Comparison of ENCODE assay signal across 1 cellular context in the genomic region with DNA sequence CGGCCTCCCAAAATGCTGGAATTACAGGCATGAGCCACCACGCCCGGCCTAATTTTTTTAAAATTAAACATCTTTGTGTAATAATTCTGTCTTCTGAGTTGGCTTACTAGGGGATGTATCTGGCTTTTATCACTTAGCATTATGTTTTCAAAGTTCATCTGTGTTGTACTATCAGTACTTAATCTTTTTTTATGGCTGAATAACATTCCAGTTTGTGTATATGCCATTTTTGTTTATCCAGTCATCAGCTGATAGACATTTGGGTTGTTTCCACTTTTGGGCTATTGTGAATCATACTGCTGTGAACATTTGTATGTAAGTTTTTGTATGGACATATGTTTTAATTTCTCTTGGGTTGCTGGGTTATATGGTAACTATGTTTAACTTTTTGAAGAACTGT.
A peak's percentile ranks its signal among the peaks of the same experiment; 100 is the strongest.
TF ChIP-seq lines count a peak whose summit lies in the region.

No MANE protein-coding gene starts in this region.

TF ChIP-seq in SK-N-SH, 30 proteins besides CTCF, POLR2A, EP300 and RAD21:
- TF ChIP-seq, protein P1, sequence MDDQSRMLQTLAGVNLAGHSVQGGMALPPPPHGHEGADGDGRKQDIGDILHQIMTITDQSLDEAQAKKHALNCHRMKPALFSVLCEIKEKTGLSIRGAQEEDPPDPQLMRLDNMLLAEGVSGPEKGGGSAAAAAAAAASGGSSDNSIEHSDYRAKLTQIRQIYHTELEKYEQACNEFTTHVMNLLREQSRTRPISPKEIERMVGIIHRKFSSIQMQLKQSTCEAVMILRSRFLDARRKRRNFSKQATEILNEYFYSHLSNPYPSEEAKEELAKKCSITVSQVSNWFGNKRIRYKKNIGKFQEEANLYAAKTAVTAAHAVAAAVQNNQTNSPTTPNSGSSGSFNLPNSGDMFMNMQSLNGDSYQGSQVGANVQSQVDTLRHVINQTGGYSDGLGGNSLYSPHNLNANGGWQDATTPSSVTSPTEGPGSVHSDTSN (IDR thresholded peaks at IDR 0.05), result peak; percentile 61
- TF ChIP-seq GATA2 (CRISPR knock-in tag; IDR thresholded peaks at IDR 0.05), result no peak
- peak; percentile 63 for TF ChIP-seq JUND (IDR thresholded peaks at IDR 0.05)
- no peak for TF ChIP-seq TEAD4 (IDR thresholded peaks at IDR 0.05; ENCODE audit: borderline replicate concordance, insufficient read depth)
- no peak for TF ChIP-seq TAF1 (IDR thresholded peaks at IDR 0.05; ENCODE audit: borderline replicate concordance, low read depth, low read length)
- no peak for TF ChIP-seq FOXM1 (IDR thresholded peaks at IDR 0.05; ENCODE audit: low read depth)
- no peak for TF ChIP-seq ZBTB33 (IDR thresholded peaks at IDR 0.05; ENCODE audit: borderline replicate concordance, low read depth)
- no peak for TF ChIP-seq RXRA (IDR thresholded peaks at IDR 0.05; ENCODE audit: borderline replicate concordance, low read depth)
- peak; percentile 3; the same call in 1 of the 2 replicates for TF ChIP-seq FOSL2 (IDR thresholded peaks at IDR 0.05; ENCODE audit: borderline replicate concordance, low read depth)
- TF ChIP-seq FOXJ3 (CRISPR knock-in tag; IDR thresholded peaks at IDR 0.05), result no peak
- no peak for TF ChIP-seq POLR2AphosphoS5 (IDR thresholded peaks at IDR 0.05; ENCODE audit: low read depth, low read length)
- no peak for TF ChIP-seq NRF1 (IDR thresholded peaks at IDR 0.05; ENCODE audit: low read depth, low read length)
- TF ChIP-seq TCF12 (IDR thresholded peaks at IDR 0.05), result peak; percentile 81
TF ChIP-seq in SK-N-SH: peak in this region for 4.
